Comparison of ENCODE assay signal across 8 cellular contexts in genomic region chr3:168088106-168088722, GRCh38. TPM values are rescaled to one million over a fixed set of nuclear protein-coding genes. Genes with fewer than 3 reads are reported as not detected.
DNase-seq lines count a peak whose midpoint lies in the region; ATAC-seq, FAIRE-seq and TF ChIP-seq lines count a peak whose summit lies in the region.

No MANE protein-coding gene starts in this region.

- peaks cover 46% of the 10 kb centered on the region for H3K4me1 ChIP-seq in A549

- no peak for FAIRE-seq in A549 (lab: Jason Lieb, UNC)

- ATAC-seq in A549 (peak; percentile 78 to 86), GM18511 (IDR thresholded peaks at IDR 0.05; ENCODE audit: unreplicated experiment) (peak; percentile 70), HG02763 (IDR thresholded peaks at IDR 0.05; ENCODE audit: unreplicated experiment) (peak; percentile 73)

- CTCF ChIA-PET in A549 (lab: Yijun Ruan, JAX): interaction anchor here (0.9 to 1.7 kb wide), 4 partner anchors 12 to 41 kb away, joined by 3 to 6 read pairs (median 4); no protein-coding TSS in a partner anchor

- no peaks in the 10 kb centered on the region for H3K9me3 ChIP-seq in A549

- no peak for TF ChIP-seq POLR2A in A549 (IDR thresholded peaks at IDR 0.05; ENCODE audit: low read length)

- H3K4me2 ChIP-seq in A549: peak overlapping the region; percentile 21; the same call in 1 of the 3 replicates

- no peak overlapping the region for H3K4me3 ChIP-seq in A549

- TF ChIP-seq CTCF in A549 (IDR thresholded peaks at IDR 0.05): no peak

- no peak for TF ChIP-seq EP300 in A549 (IDR thresholded peaks at IDR 0.05)

- no peak for TF ChIP-seq RAD21 in A549 (conservative IDR thresholded peaks at IDR 0.05 in 1 of 2, IDR thresholded peaks at IDR 0.05 in 1 of 2)

- POLR2A ChIA-PET in A549 (lab: Yijun Ruan, JAX): interaction anchor here (1.1 kb wide), 1 partner anchor 8 kb away, joined by 3 read pairs; no protein-coding TSS in a partner anchor

- no peak overlapping the region for H3K27ac ChIP-seq in A549

- DNase-seq in A549 (ENCODE audit: low read depth in 1 of 2, low spot score in 1 of 2): peak; percentile 3 to 27
- peak; percentile 59 for DNase-seq in NCI-H69 (lab: John Stamatoyannopoulos, UW)
- DNase-seq in glomerular visceral epithelial cell (ENCODE audit: extremely low spot score): peak; percentile 11
- no peak for DNase-seq in stimulated activated naive CD4-positive, alpha-beta T cell (lab: John Stamatoyannopoulos, UW)
- no peak for DNase-seq in DMS79 (lab: John Stamatoyannopoulos, UW)
- no peak for DNase-seq in NCI-H1694 treated with DMSO at 0.1 percent for 48 hours (lab: John Stamatoyannopoulos, UW)

- 67% methylated on average over 3 of the region's 3 CpGs for WGBS in A549 (ENCODE audit: missing lambda C conversion rate)

TF ChIP-seq in A549, 52 proteins besides CTCF, POLR2A, EP300 and RAD21:
- TF ChIP-seq ESRRA (IDR thresholded peaks at IDR 0.05; ENCODE audit: borderline replicate concordance, low read length) (peak; percentile 83; the same call in 1 of the 2 replicates), HMGXB4 (CRISPR knock-in tag; IDR thresholded peaks at IDR 0.05; ENCODE audit: borderline replicate concordance) (no peak)

RNA-seq across cellular contexts. Expression of gene GOLIM4, which starts 7.5 kb away (rescaled TPM):
- polyA plus RNA-seq in A549 (2011; rRNA removed) (13.8 and 22.4 TPM in 2 replicates), A549 (2017; fragmentation: RNase III; extraction: RNeasy Plus Mini Kit Qiagen cat#74134 plus additional on column Dnase treatment) (23.1 to 24.1 TPM (median 23.6 TPM) in 3 replicates)
- 11.4 and 13.9 TPM in 2 replicates for polyA plus RNA-seq in A549 (2012; cell fraction: cytosol; rRNA removed)
- polyA plus RNA-seq in A549 (2012; cell fraction: nucleus; rRNA removed): 8.3 and 10.1 TPM in 2 replicates
- polyA minus RNA-seq in A549 (2011; rRNA and poly(A)+ RNA removed): 15.6 and 21.0 TPM in 2 replicates

Comparison
In these comparisons a context has a peak if more than half of its experiments do, and no peak if none do; other contexts are left out.
1. DNase-seq: peak in A549 (2 of 2), NCI-H69 (single experiment) and glomerular visceral epithelial cell (single experiment); none in stimulated activated naive CD4-positive, alpha-beta T cell (0 of 6), DMS79 (single experiment) and NCI-H1694 treated with DMSO at 0.1 percent for 48 hours (single experiment).
2. Peak in every context shown above with its lines, with median percentiles within 50 percentile points of each other: ATAC-seq.